Comparison of ENCODE assay signal across 14 cellular contexts in genomic region chr14:30034049-30034635, GRCh38.
DNase-seq lines count a peak whose midpoint lies in the region; ATAC-seq and TF ChIP-seq lines count a peak whose summit lies in the region.
"Had no signal": no experiment of that assay in that cellular context is flagged by ENCODE, and none has a peak within 500 bp of the region (broad histone marks: within the 10 kb centered on the region; RNA-seq: fewer than 3 reads in every experiment).

No MANE protein-coding gene starts in this region.

- no peaks in the 10 kb centered on the region for H3K9me3 Mint-ChIP-seq in endothelial cell (ENCODE audit: unreplicated experiment)
- peaks cover 7% of the 10 kb centered on the region for H3K9me3 Mint-ChIP-seq in stimulated activated memory B cell treated with anti-CD40 and anti-IgM and Interleukin-4, amounts not matched to agents 10 μg/mL and 1 μg/mL and 100 μg/mL, for 72 hours

- H3K27ac ChIP-seq in RWPE1 = no peak overlapping the region
- H3K27ac ChIP-seq: esophagus squamous epithelium had no signal

- no peak overlapping the region for H3K4me3 Mint-ChIP-seq in endothelial cell (ENCODE audit: unreplicated experiment)
- no peak overlapping the region for H3K4me3 Mint-ChIP-seq in stimulated activated memory B cell treated with anti-CD40 and anti-IgM and Interleukin-4, amounts not matched to agents 10 μg/mL and 1 μg/mL and 100 μg/mL, for 72 hours
- H3K4me3 Mint-ChIP-seq: activated CD4-positive, alpha-beta T cell treated with anti-CD3 and anti-CD28 coated beads, Interleukin-2, amount 10 ng/mL, durations not matched to agents 24 days and 14 days; T-cell had no signal

- no peak for TF ChIP-seq CTCF in endothelial cell (IDR thresholded peaks at IDR 0.05; ENCODE audit: unreplicated experiment)
- no peak for TF ChIP-seq CTCF in RWPE1 (conservative IDR thresholded peaks at IDR 0.05; ENCODE audit: low read depth)

- no peaks in the 10 kb centered on the region for H3K36me3 ChIP-seq in NT2/D1 (ENCODE audit: insufficient read depth, insufficient read length, low read length)
- H3K36me3 ChIP-seq: esophagus squamous epithelium had no signal

- no peaks in the 10 kb centered on the region for H3K4me1 ChIP-seq in NT2/D1 (ENCODE audit: insufficient read depth, insufficient read length)
- H3K4me1 ChIP-seq: esophagus squamous epithelium had no signal

- H3K27me3 Mint-ChIP-seq in endothelial cell (ENCODE audit: unreplicated experiment) = no peaks in the 10 kb centered on the region
- H3K27me3 Mint-ChIP-seq in stimulated activated memory B cell treated with anti-CD40 and anti-IgM and Interleukin-4, amounts not matched to agents 10 μg/mL and 1 μg/mL and 100 μg/mL, for 72 hours = no peaks in the 10 kb centered on the region
- H3K27me3 Mint-ChIP-seq: activated CD4-positive, alpha-beta T cell treated with anti-CD3 and anti-CD28 coated beads, Interleukin-2, amount 10 ng/mL, durations not matched to agents 24 days and 14 days; T-cell had no signal

- no peaks in the 10 kb centered on the region for H3K27me3 ChIP-seq in NT2/D1 (ENCODE audit: insufficient read depth, insufficient read length)
- H3K27me3 ChIP-seq: esophagus squamous epithelium had no signal

- no peaks in the 10 kb centered on the region for H3K9me3 ChIP-seq in NT2/D1 (ENCODE audit: insufficient read depth, low read length)
- H3K9me3 ChIP-seq: esophagus squamous epithelium had no signal

- H3K4me3 ChIP-seq in NT2/D1 (ENCODE audit: insufficient read length, low read depth) = no peak overlapping the region
- H3K4me3 ChIP-seq: esophagus squamous epithelium had no signal

- CTCF ChIA-PET in RWPE1 (lab: Yijun Ruan, JAX) = interaction anchor here (0.6 kb wide), 1 partner anchor 119 kb away, joined by 3 read pairs; no protein-coding TSS in a partner anchor

- H3K36me3 Mint-ChIP-seq in endothelial cell (ENCODE audit: low read depth, unreplicated experiment) = no peaks in the 10 kb centered on the region
- no peaks in the 10 kb centered on the region for H3K36me3 Mint-ChIP-seq in stimulated activated memory B cell treated with anti-CD40 and anti-IgM and Interleukin-4, amounts not matched to agents 10 μg/mL and 1 μg/mL and 100 μg/mL, for 72 hours
- H3K36me3 Mint-ChIP-seq: T-cell had no signal

- H3K4me1 Mint-ChIP-seq in endothelial cell (ENCODE audit: unreplicated experiment) = no peaks in the 10 kb centered on the region
- H3K4me1 Mint-ChIP-seq in stimulated activated memory B cell treated with anti-CD40 and anti-IgM and Interleukin-4, amounts not matched to agents 10 μg/mL and 1 μg/mL and 100 μg/mL, for 72 hours = no peaks in the 10 kb centered on the region
- H3K4me1 Mint-ChIP-seq: activated CD4-positive, alpha-beta T cell treated with anti-CD3 and anti-CD28 coated beads, Interleukin-2, amount 10 ng/mL, durations not matched to agents 24 days and 14 days; T-cell had no signal

- DNase-seq in HCEC 1CT = peak; percentile 42
- peak; percentile 49 to 75 for DNase-seq in NCI-H187 (lab: John Stamatoyannopoulos, UW)
- peak; percentile 9 for DNase-seq in NT2/D1 (ENCODE audit: low read depth, low spot score)
- peak; percentile 3 for DNase-seq in medulla oblongata (ENCODE audit: extremely low spot score)
- no peak for DNase-seq in endothelial cell (ENCODE audit: low spot score)
- DNase-seq in RWPE1 (ENCODE audit: low spot score) = no peak
- DNase-seq: activated CD4-positive, alpha-beta T cell treated with anti-CD3 and anti-CD28 coated beads, Interleukin-2, amount 10 ng/mL, durations not matched to agents 24 days and 14 days; activated gamma-delta T cell treated with Interleukin-2 at 50 U/mL for 16 hours; esophagus squamous epithelium; islet precursor cell; stimulated activated CD4-positive, alpha-beta T cell treated with anti-CD3 and anti-CD28 coated beads, Interleukin-4, amount 100 ng/mL, for 4 hours; T-cell had no signal

- no peak overlapping the region for H3K9ac ChIP-seq in NT2/D1 (ENCODE audit: insufficient read length, low read depth)

- no peak overlapping the region for H3K27ac Mint-ChIP-seq in endothelial cell (ENCODE audit: unreplicated experiment)
- no peak overlapping the region for H3K27ac Mint-ChIP-seq in stimulated activated memory B cell treated with anti-CD40 and anti-IgM and Interleukin-4, amounts not matched to agents 10 μg/mL and 1 μg/mL and 100 μg/mL, for 72 hours
- H3K27ac Mint-ChIP-seq: activated CD4-positive, alpha-beta T cell treated with anti-CD3 and anti-CD28 coated beads, Interleukin-2, amount 10 ng/mL, durations not matched to agents 24 days and 14 days; T-cell had no signal

- no peak for ATAC-seq in GM18909 (IDR thresholded peaks at IDR 0.05; ENCODE audit: poor library complexity, unreplicated experiment)
- no peak for ATAC-seq in stimulated activated memory B cell treated with anti-CD40 and anti-IgM and Interleukin-4, amounts not matched to agents 10 μg/mL and 1 μg/mL and 100 μg/mL, for 72 hours
- ATAC-seq: T-cell had no signal

- POLR2A ChIA-PET in RWPE1 (lab: Yijun Ruan, JAX; ENCODE audit: low non-redundant PET) = no interaction called here

Comparison
In these comparisons a context has a peak if more than half of its experiments do, and no peak if none do; other contexts are left out.
1. DNase-seq: peak in HCEC 1CT (single experiment), NCI-H187 (2 of 2), NT2/D1 (single experiment) and medulla oblongata (single experiment); none in endothelial cell (single experiment) and RWPE1 (single experiment).